Comparison of ENCODE assay signal across 21 cellular contexts in genomic region chr10:5723692-5724091, GRCh38. TPM values are rescaled to one million over a fixed set of nuclear protein-coding genes. Genes with fewer than 3 reads are reported as not detected.
DNase-seq lines count a peak whose midpoint lies in the region; ATAC-seq, FAIRE-seq and TF ChIP-seq lines count a peak whose summit lies in the region.
"Had no signal": no experiment of that assay in that cellular context is flagged by ENCODE, and none has a peak within 500 bp of the region (broad histone marks: within the 10 kb centered on the region; RNA-seq: fewer than 3 reads in every experiment).

No MANE protein-coding gene starts in this region.

- H3K4me3 Mint-ChIP-seq in activated CD8-positive, alpha-beta T cell treated with anti-CD3 and anti-CD28 coated beads for 36 hours: no peak overlapping the region
- H3K4me3 Mint-ChIP-seq: activated T-cell treated with anti-CD3 and anti-CD28 coated beads, Interleukin-2, amount 50 U/mL, for 4 hours had no signal

- no peaks in the 10 kb centered on the region for H3K9me3 ChIP-seq in DOHH2 (ENCODE audit: control insufficient read depth, insufficient read depth, low read length)
- H3K9me3 ChIP-seq: Caco-2, pancreas, right lobe of liver, suprapubic skin had no signal

- in situ Hi-C loops in GM13976 (cut with MboI; ENCODE audit: low sequenced_read_pairs, unreplicated experiment): no loop called here

- peak overlapping the region; percentile 22 for H3K27ac Mint-ChIP-seq in activated CD8-positive, alpha-beta T cell treated with anti-CD3 and anti-CD28 coated beads for 36 hours

- H4K20me1 ChIP-seq in DOHH2 (ENCODE audit: control insufficient read depth, insufficient read depth, low read depth, low read length): peaks cover 6% of the 10 kb centered on the region; the same call in 1 of the 2 replicates

- H3K79me2 ChIP-seq in DOHH2 (ENCODE audit: control insufficient read depth, low read length): peaks cover 89% of the 10 kb centered on the region

- no peak for ATAC-seq in activated CD8-positive, alpha-beta T cell treated with anti-CD3 and anti-CD28 coated beads for 36 hours
- ATAC-seq in HG02870 (IDR thresholded peaks at IDR 0.05; ENCODE audit: unreplicated experiment): no peak
- ATAC-seq: activated T-cell treated with anti-CD3 and anti-CD28 coated beads, Interleukin-2, amount 50 U/mL, for 4 hours; pancreas; right lobe of liver had no signal

- H3K4me2 ChIP-seq in DOHH2 (ENCODE audit: low read length): no peak overlapping the region

- no peaks in the 10 kb centered on the region for H3K27me3 Mint-ChIP-seq in activated CD8-positive, alpha-beta T cell treated with anti-CD3 and anti-CD28 coated beads for 36 hours

- intact Hi-C loops in activated CD8-positive, alpha-beta T cell treated with anti-CD3 and anti-CD28 coated beads for 36 hours (cut with micrococcal nuclease): no loop called here

- peaks cover 13% of the 10 kb centered on the region for H3K4me1 Mint-ChIP-seq in activated CD8-positive, alpha-beta T cell treated with anti-CD3 and anti-CD28 coated beads for 36 hours (ENCODE audit: low read depth)

- H3K4me3 ChIP-seq in DOHH2 (ENCODE audit: low read length): no peak overlapping the region
- H3K4me3 ChIP-seq: pancreas, right lobe of liver, suprapubic skin had no signal

- peaks cover 95% of the 10 kb centered on the region for H3K36me3 ChIP-seq in DOHH2 (ENCODE audit: control insufficient read depth, low read length)

- peak overlapping the region; percentile 14; the same call in 1 of the 2 replicates for H3K27ac ChIP-seq in DOHH2 (ENCODE audit: low read depth, low read length)
- H3K27ac ChIP-seq: pancreas, right lobe of liver, suprapubic skin had no signal

- DNase-seq in SIG-M5 treated with dmso at 0.1 percent for 504 hours (lab: John Stamatoyannopoulos, UW; ENCODE audit: unreplicated experiment) (peak; percentile 21), SIG-M5 (lab: John Stamatoyannopoulos, UW) (no peak), GM13976 (ENCODE audit: low spot score) (no peak), KG1 (lab: John Stamatoyannopoulos, UW) (no peak)
- no peak for DNase-seq in activated CD8-positive, alpha-beta T cell treated with anti-CD3 and anti-CD28 coated beads for 36 hours
- DNase-seq: activated T-cell treated with anti-CD3 and anti-CD28 coated beads, Interleukin-2, amount 50 U/mL, for 4 hours; Caco-2; caudate nucleus; dermis blood vessel endothelial cell; mammary epithelial cell; NCI-H1436 treated with DMSO at 0.1 percent for 48 hours; NCI-H69; pancreas; right lobe of liver; Right ventricle myocardium superior had no signal

- CTCF ChIA-PET in activated CD8-positive, alpha-beta T cell treated with anti-CD3 and anti-CD28 coated beads for 36 hours (lab: Charles Lee): interaction anchor here (1.1 kb wide), 1 partner anchor 38 kb away, joined by 3 read pairs; no protein-coding TSS in a partner anchor

- H3K36me3 Mint-ChIP-seq in activated CD8-positive, alpha-beta T cell treated with anti-CD3 and anti-CD28 coated beads for 36 hours (ENCODE audit: low read depth): peaks cover 38% of the 10 kb centered on the region

- FAIRE-seq in islet of Langerhans (lab: Jason Lieb, UNC): peak; percentile 55
- FAIRE-seq: endothelial cell of umbilical vein, keratinocyte had no signal

- H3F3A ChIP-seq in DOHH2 (ENCODE audit: control insufficient read depth, insufficient read depth): peaks cover 53% of the 10 kb centered on the region

- no peaks in the 10 kb centered on the region for H3K9me3 Mint-ChIP-seq in activated CD8-positive, alpha-beta T cell treated with anti-CD3 and anti-CD28 coated beads for 36 hours
- H3K9me3 Mint-ChIP-seq: activated T-cell treated with anti-CD3 and anti-CD28 coated beads, Interleukin-2, amount 50 U/mL, for 4 hours had no signal

- POLR2A ChIA-PET in activated CD8-positive, alpha-beta T cell treated with anti-CD3 and anti-CD28 coated beads for 36 hours (lab: Charles Lee): no interaction called here

- no peaks in the 10 kb centered on the region for H3K9me2 ChIP-seq in DOHH2 (replicated peaks; ENCODE audit: control insufficient read depth, low read length)

- no peaks in the 10 kb centered on the region for H3K27me3 ChIP-seq in DOHH2 (ENCODE audit: control insufficient read depth, low read length)
- H3K27me3 ChIP-seq: pancreas, right lobe of liver, suprapubic skin had no signal

- peaks cover 34% of the 10 kb centered on the region for H3K4me1 ChIP-seq in DOHH2 (ENCODE audit: control insufficient read depth, low read length)
- H3K4me1 ChIP-seq: pancreas, right lobe of liver, suprapubic skin had no signal

- TF ChIP-seq CTCF in DOHH2 (IDR thresholded peaks at IDR 0.05; ENCODE audit: low read depth, low read length, poor library complexity, severe bottlenecking) (no peak), GM13976 (IDR thresholded peaks at IDR 0.05; ENCODE audit: borderline replicate concordance, control extremely low read depth, extremely low read depth, insufficient read depth, missing control alignments) (no peak)
- TF ChIP-seq CTCF in activated CD8-positive, alpha-beta T cell treated with anti-CD3 and anti-CD28 coated beads for 36 hours (IDR thresholded peaks at IDR 0.05): no peak

RNA-seq across cellular contexts. Expression of gene TASOR2, which starts 39.1 kb away (rescaled TPM):
- 10 to 100 TPM; 61.4 to 69.9 TPM for total RNA-seq in activated CD8-positive, alpha-beta T cell treated with anti-CD3 and anti-CD28 coated beads for 36 hours

RNA-seq across cellular contexts. Expression of gene ASB13, which starts 57.3 kb away (rescaled TPM):
- 1 to 10 TPM; 8.9 to 9.2 TPM for total RNA-seq in activated CD8-positive, alpha-beta T cell treated with anti-CD3 and anti-CD28 coated beads for 36 hours
